Comparison of ENCODE assay signal across 1 cellular context in the genomic region with DNA sequence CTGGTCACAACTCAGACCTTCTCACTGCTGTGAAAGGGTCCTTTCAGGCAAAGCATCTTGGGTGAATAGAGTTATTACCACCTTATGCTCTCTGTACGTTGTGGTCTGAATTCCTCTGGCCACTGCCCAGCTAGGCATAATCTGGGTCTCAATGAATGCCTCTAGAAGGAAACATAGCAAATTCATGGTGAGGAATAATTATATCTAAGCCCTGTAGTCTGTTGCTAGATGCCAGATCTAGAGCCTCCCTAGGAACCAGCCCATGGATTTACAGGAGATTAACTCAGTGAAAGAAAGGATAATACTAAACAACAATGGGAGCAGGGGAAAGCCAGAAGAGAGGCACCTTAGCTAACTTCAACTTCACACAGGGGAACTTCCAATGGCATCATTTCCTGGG.
TF ChIP-seq lines count a peak whose summit lies in the region.

No MANE protein-coding gene starts in this region.

TF ChIP-seq in WTC11, 78 proteins besides CTCF, POLR2A, EP300 and RAD21:
- TF ChIP-seq NR3C1 (CRISPR knock-in tag; conservative IDR thresholded peaks at IDR 0.05; ENCODE audit: low read depth) (no peak), CREB1 (CRISPR knock-in tag; IDR thresholded peaks at IDR 0.05) (no peak), E2F1 (CRISPR knock-in tag; IDR thresholded peaks at IDR 0.05) (no peak)
TF ChIP-seq in WTC11: peak in this region for 0.
